In genomic region chr5:42605490-42605889, GRCh38 we compare ENCODE assay signal across 24 cellular contexts.
"Had no signal": no experiment of that assay in that cellular context is flagged by ENCODE, and none has a peak within 500 bp of the region (broad histone marks: within the 10 kb centered on the region; RNA-seq: fewer than 3 reads in every experiment).

No MANE protein-coding gene starts in this region.

- H3K4me1 ChIP-seq: adrenal gland, SJSA1 had no signal

- H3K27ac ChIP-seq: adrenal gland, SJSA1 had no signal

- FAIRE-seq: K562, RCC 7860 had no signal

- H3K27me3 ChIP-seq: adrenal gland, SJSA1 had no signal

- H3K9me3 ChIP-seq: adrenal gland, SJSA1 had no signal

- H3K36me3 ChIP-seq: adrenal gland, SJSA1 had no signal

- DNase-seq: activated CD4-positive, alpha-beta T cell treated with anti-CD3 and anti-CD28 coated beads for 4 hours; activated CD8-positive, alpha-beta memory T cell treated with anti-CD3 and anti-CD28 coated beads, Interleukin-2, amount 50 U/mL, for 4 hours; activated CD8-positive, alpha-beta T cell treated with anti-CD3 and anti-CD28 coated beads for 36 hours; activated gamma-delta T cell treated with Interleukin-2 at 50 U/mL for 16 hours; activated naive CD4-positive, alpha-beta T cell treated with anti-CD3 and anti-CD28 coated beads, Interleukin-2, amount 10 ng/mL, durations not matched to agents 7 days and 5 days; activated naive CD8-positive, alpha-beta T cell treated with anti-CD3 and anti-CD28 coated beads, Interleukin-2, amount 10 ng/mL, durations not matched to agents 7 days and 5 days; activated T-cell treated with anti-CD3 and anti-CD28 coated beads, Interleukin-2, amount 50 U/mL, for 72 hours; adrenal gland; anterior cingulate cortex; caudate nucleus; Kasumi-1; NCI-H1048; NCI-H1930; NCI-H2171; NCI-H2227 treated with DMSO at 0.1 percent for 48 hours; NCI-H446 treated with DMSO at 0.1 percent for 48 hours; NCI-H524 treated with DMSO at 0.1 percent for 48 hours; NCI-H82; PC-3; SHP77 had no signal

- ATAC-seq: activated CD4-positive, CD25-positive, alpha-beta regulatory T cell treated with anti-CD3 and anti-CD28 coated beads, Interleukin-2, amount 50 U/mL, for 24 hours; activated CD8-positive, alpha-beta T cell treated with anti-CD3 and anti-CD28 coated beads for 36 hours; activated T-cell treated with anti-CD3 and anti-CD28 coated beads, Interleukin-2, amount 50 U/mL, for 72 hours; K562; PC-3 had no signal

- H3K4me3 ChIP-seq: adrenal gland, K562, SJSA1 had no signal
